Comparison of ENCODE assay signal across 8 cellular contexts in the genomic region with DNA sequence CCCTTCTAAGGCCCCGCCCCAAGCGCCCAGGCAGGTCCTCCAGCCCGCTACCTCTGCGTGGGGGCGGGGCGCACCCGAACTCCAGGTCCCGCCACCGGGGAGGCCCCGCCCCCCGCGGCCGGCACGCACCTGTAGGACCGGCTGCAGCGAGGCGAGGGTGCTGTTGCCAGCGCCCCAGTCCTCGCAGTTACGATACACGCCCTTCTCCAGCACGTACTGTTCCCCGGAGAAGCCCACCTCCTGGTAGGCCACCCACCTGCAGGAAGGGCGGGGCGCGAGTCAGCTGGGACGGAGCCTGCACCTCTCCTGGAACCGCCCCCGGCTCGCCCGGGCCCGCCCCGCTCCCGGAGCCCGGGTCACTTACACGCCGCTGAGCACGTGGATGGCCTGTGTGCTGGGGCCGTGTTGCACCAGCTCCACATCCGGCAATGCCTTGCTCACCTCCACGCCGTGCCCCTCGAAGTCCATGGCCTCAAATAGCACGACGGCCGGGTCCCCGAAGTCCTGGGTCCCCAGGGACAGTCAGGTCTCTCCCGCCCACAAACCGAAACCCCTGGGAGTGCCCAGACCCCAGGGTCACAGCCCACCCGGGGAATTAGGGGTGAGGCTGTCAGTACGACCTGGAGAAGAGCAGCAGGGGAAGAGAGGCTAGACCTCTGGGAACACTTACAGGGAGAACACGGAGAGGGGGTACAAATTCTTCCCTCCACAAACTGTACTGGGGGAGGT. TPM values are rescaled to one million over a fixed set of nuclear protein-coding genes. Genes with fewer than 3 reads are reported as not detected.
A peak's percentile ranks its signal among the peaks of the same experiment; 100 is the strongest.
DNase-seq lines count a peak whose midpoint lies in the region; ATAC-seq, FAIRE-seq and TF ChIP-seq lines count a peak whose summit lies in the region.

No MANE protein-coding gene starts in this region.

- DNase-seq in ACHN (peak; percentile 62), NCI-H1092 (lab: John Stamatoyannopoulos, UW) (peak; percentile 34), T-helper 9 cell (peak; percentile 90), body of pancreas (peak; percentile 92 to 97 (median 94)), kidney (peak; percentile 95), midbrain (lab: John Stamatoyannopoulos, UW) (no peak)
- peak; percentile 85 for DNase-seq in stimulated activated CD4-positive, alpha-beta T cell treated with anti-CD3 and anti-CD28 coated beads, Interleukin-2, amount 100 ng/mL, for 4 hours (ENCODE audit: low read depth)

- H3K27me3 ChIP-seq in body of pancreas, result no peaks in the 10 kb centered on the region

- H3K9me3 ChIP-seq in body of pancreas (no peaks in the 10 kb centered on the region), kidney (ENCODE audit: control insufficient read depth in 1 of 2, low read length in 2 of 2) (no peaks in the 10 kb centered on the region)

- in situ Hi-C loops in ACHN (cut with HindIII; ENCODE audit: low pct_ligation_motif_present, low pct_unique_long_range_greater_than_20kb, low sequenced_read_pairs), result no loop called here

- ATAC-seq in GM19467 (IDR thresholded peaks at IDR 0.05; ENCODE audit: unreplicated experiment) (peak; percentile 71), body of pancreas (peak; percentile 95)

- H3K4me3 ChIP-seq in body of pancreas (peak overlapping the region; percentile 10 to 64), kidney (ENCODE audit: low read length in 2 of 2) (peak overlapping the region in 1 of 2 donors; percentile 68)

- intact Hi-C loops in body of pancreas (cut with DNase I) (no loop called here), kidney (cut with DNase I) (no loop called here)

- H3K9ac ChIP-seq in kidney (ENCODE audit: low read length in 2 of 2), result no peak overlapping the region

- TF ChIP-seq CTCF in body of pancreas (IDR thresholded peaks at IDR 0.05), result no peak
- no peak for TF ChIP-seq CTCF in kidney (IDR thresholded peaks at IDR 0.05; ENCODE audit: borderline replicate concordance, extremely low read depth, insufficient read depth)

- 14 to 18% methylated on average over 10 to 48 of the region's 52 CpGs for WGBS in body of pancreas, 2 donors

- H3K27ac ChIP-seq in body of pancreas (peak overlapping the region in 1 of 4 donors; percentile 7), kidney (ENCODE audit: low read depth in 2 of 2, low read length in 2 of 2) (no peak overlapping the region)

- H3K4me1 ChIP-seq in body of pancreas, result peaks cover 17% of the 10 kb centered on the region
- peaks cover 0 to 5% of the 10 kb centered on the region in 2 donors for H3K4me1 ChIP-seq in kidney (ENCODE audit: control insufficient read depth in 1 of 2, insufficient read depth in 1 of 2, low read depth in 1 of 2, low read length in 2 of 2)

- H3K36me3 ChIP-seq in body of pancreas (replicated peaks in 1 of 2; ENCODE audit: insufficient read depth in 1 of 2, low read depth in 2 of 2), result no peaks in the 10 kb centered on the region
- H3K36me3 ChIP-seq in kidney (ENCODE audit: control insufficient read depth in 1 of 2, insufficient read depth in 2 of 2, low read length in 2 of 2), result no peaks in the 10 kb centered on the region

- no peak for TF ChIP-seq POLR2A in body of pancreas (IDR thresholded peaks at IDR 0.05)

- FAIRE-seq in kidney (lab: Jason Lieb, UNC), result no peak

RNA-seq across cellular contexts. Expression of gene CRYBG2, which starts 17.3 kb away (rescaled TPM):
- total RNA-seq in body of pancreas (1 to 10 TPM in 1 of 2 donors, not detected in 1; 3.6 TPM), kidney (2.2 TPM)
- polyA plus RNA-seq in kidney (ENCODE audit: insufficient read depth, low read depth, low replicate concordance), result not detected

RNA-seq across cellular contexts. Expression of gene CD52, which starts 18.9 kb away (rescaled TPM):
- not detected for total RNA-seq in body of pancreas
- 30.8 TPM for total RNA-seq in kidney
- 13.2 TPM for polyA plus RNA-seq in kidney (ENCODE audit: insufficient read depth, low read depth, low replicate concordance)

RNA-seq across cellular contexts. Expression of gene UBXN11, which starts 30.2 kb away (rescaled TPM):
- 10 to 100 TPM; 12.2 to 14.8 TPM for total RNA-seq in body of pancreas
- 55.0 TPM for total RNA-seq in kidney
- 30.2 TPM for polyA plus RNA-seq in kidney (ENCODE audit: insufficient read depth, low read depth, low replicate concordance)

RNA-seq across cellular contexts. Expression of gene ZNF683, which starts 35.9 kb away (rescaled TPM):
- not detected for total RNA-seq in body of pancreas
- total RNA-seq in kidney, result 0.25 TPM
- polyA plus RNA-seq in kidney (ENCODE audit: insufficient read depth, low read depth, low replicate concordance), result not detected

RNA-seq across cellular contexts. Expression of gene SH3BGRL3, which starts 56.8 kb away (rescaled TPM):
- 10 to 100 TPM; 38.2 to 43.1 TPM for total RNA-seq in body of pancreas
- 140 TPM for total RNA-seq in kidney
- polyA plus RNA-seq in kidney (ENCODE audit: insufficient read depth, low read depth, low replicate concordance), result 180 TPM

Comparison
In these comparisons a context has a peak if more than half of its experiments do, and no peak if none do; other contexts are left out.
1. RNA of gene CD52, which starts 18.9 kb away (total RNA-seq): 30.8 TPM in kidney (single experiment); not detected in body of pancreas; every median in the first group is over 10 times any median in the second.